ENCODE assay signal across 1 cellular context in genomic region chr15:49079340-49080039, GRCh38.
TF ChIP-seq lines count a peak whose summit lies in the region.

No MANE protein-coding gene starts in this region.

TF ChIP-seq in HepG2, 621 proteins besides CTCF, POLR2A, EP300 and RAD21 (continued from another document):
- TF ChIP-seq PATZ1 (CRISPR knock-in tag; IDR thresholded peaks at IDR 0.05) (no peak), NR2F6 (IDR thresholded peaks at IDR 0.05) (no peak), NR2F6 (CRISPR knock-in tag; IDR thresholded peaks at IDR 0.05) (no peak), ZNF143 (CRISPR knock-in tag; IDR thresholded peaks at IDR 0.05) (peak; percentile 67)
- TF ChIP-seq, protein P1, sequence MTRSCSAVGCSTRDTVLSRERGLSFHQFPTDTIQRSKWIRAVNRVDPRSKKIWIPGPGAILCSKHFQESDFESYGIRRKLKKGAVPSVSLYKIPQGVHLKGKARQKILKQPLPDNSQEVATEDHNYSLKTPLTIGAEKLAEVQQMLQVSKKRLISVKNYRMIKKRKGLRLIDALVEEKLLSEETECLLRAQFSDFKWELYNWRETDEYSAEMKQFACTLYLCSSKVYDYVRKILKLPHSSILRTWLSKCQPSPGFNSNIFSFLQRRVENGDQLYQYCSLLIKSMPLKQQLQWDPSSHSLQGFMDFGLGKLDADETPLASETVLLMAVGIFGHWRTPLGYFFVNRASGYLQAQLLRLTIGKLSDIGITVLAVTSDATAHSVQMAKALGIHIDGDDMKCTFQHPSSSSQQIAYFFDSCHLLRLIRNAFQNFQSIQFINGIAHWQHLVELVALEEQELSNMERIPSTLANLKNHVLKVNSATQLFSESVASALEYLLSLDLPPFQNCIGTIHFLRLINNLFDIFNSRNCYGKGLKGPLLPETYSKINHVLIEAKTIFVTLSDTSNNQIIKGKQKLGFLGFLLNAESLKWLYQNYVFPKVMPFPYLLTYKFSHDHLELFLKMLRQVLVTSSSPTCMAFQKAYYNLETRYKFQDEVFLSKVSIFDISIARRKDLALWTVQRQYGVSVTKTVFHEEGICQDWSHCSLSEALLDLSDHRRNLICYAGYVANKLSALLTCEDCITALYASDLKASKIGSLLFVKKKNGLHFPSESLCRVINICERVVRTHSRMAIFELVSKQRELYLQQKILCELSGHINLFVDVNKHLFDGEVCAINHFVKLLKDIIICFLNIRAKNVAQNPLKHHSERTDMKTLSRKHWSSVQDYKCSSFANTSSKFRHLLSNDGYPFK (CRISPR knock-in tag; IDR thresholded peaks at IDR 0.05; ENCODE audit: borderline replicate concordance): no peak
